In the genomic region with DNA sequence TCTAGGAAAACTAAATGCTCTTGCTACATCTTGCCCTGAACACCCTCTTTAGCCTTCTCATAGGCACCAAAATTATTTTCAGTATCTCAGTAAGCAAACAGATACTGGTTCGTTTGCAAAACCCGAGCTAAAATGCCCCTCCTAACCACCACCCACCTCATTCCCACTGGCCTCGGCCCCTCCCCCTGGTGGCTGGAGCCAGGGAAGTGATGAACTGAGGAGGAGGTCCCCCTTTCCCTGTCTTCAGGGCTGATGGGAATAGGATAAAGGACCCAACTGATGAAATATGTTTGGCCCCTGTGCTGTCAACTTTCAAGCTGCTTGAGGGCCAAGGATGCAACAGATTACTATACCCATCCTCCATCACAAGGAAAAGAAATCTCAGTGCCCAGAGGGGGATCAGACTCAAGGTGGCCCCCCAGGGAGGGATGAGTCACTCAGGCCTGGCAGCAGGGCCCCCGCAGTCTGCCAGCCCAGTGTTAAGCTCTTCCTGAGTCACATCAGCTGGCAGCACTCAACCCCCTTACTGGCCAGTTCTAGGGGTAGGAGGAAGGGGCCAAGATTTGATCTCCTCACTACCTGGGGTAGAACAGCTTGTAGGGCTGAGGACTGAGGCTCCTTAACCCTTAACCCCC, we compare ENCODE assay signal across 11 cellular contexts. TPM values are rescaled to one million over a fixed set of nuclear protein-coding genes. Genes with fewer than 3 reads are reported as not detected.
A peak's percentile ranks its signal among the peaks of the same experiment; 100 is the strongest.
DNase-seq lines count a peak whose midpoint lies in the region; ATAC-seq and TF ChIP-seq lines count a peak whose summit lies in the region.
"Had no signal": no experiment of that assay in that cellular context is flagged by ENCODE, and none has a peak within 500 bp of the region (broad histone marks: within the 10 kb centered on the region; RNA-seq: fewer than 3 reads in every experiment).

No MANE protein-coding gene starts in this region.

- H3K56ac ChIP-seq in IMR-90 (ENCODE audit: extremely low read depth, insufficient read depth, low read length), result no peak overlapping the region

- no peak overlapping the region for H2BK20ac ChIP-seq in IMR-90 (ENCODE audit: low read depth, low read length)

- in situ Hi-C loops in IMR-90 (cut with MboI; ENCODE audit: low sequenced_read_pairs) (no loop called here), brain microvascular endothelial cell (cut with HindIII; ENCODE audit: low pct_ligation_motif_present, low sequenced_read_pairs) (no loop called here)

- H3K14ac ChIP-seq in IMR-90 (replicated peaks; ENCODE audit: low read depth, low read length), result peak overlapping the region; percentile 75

- no peak overlapping the region for H2BK120ac ChIP-seq in IMR-90 (ENCODE audit: low read depth, low read length)

- H4K8ac ChIP-seq in IMR-90 (ENCODE audit: low read depth in 2 of 2, low read length in 2 of 2), result no peak overlapping the region; a peak in 1 of 4 replicates

- POLR2A ChIA-PET in IMR-90 (lab: Charles Lee; ENCODE audit: unreplicated experiment), result interaction anchor here (0.6 kb wide), 1 partner anchor 113 kb away, joined by 3 read pairs; no protein-coding TSS in a partner anchor

- peaks cover 42% of the 10 kb centered on the region for H4K20me1 ChIP-seq in IMR-90 (ENCODE audit: insufficient read depth, low read length)

- CTCF ChIA-PET in IMR-90 (lab: Yijun Ruan, JAX), result interaction anchor here (0.5 to 1.1 kb wide), 2 partner anchors 35 to 79 kb away, joined by 3 to 4 read pairs; a partner anchor contains a TSS

- no peak overlapping the region for H3K18ac ChIP-seq in IMR-90 (ENCODE audit: low read depth, low read length)

- H3K9me3 ChIP-seq in IMR-90 (ENCODE audit: control insufficient read depth, insufficient read depth, low read length) (no peaks in the 10 kb centered on the region), muscle layer of colon (ENCODE audit: low read length) (no peaks in the 10 kb centered on the region), WERI-Rb-1 (ENCODE audit: severe bottlenecking) (no peaks in the 10 kb centered on the region)

- H3K9ac ChIP-seq in IMR-90 (ENCODE audit: low read depth, low read length) (peak overlapping the region; percentile 96), muscle layer of colon (ENCODE audit: low read length) (peak overlapping the region; percentile 92)

- TF ChIP-seq CTCF in IMR-90 (conservative IDR thresholded peaks at IDR 0.05; ENCODE audit: low read depth, low read length) (no peak), brain microvascular endothelial cell (IDR thresholded peaks at IDR 0.05; ENCODE audit: low read depth, low read length, missing control alignments) (peak; percentile 50), WERI-Rb-1 (IDR thresholded peaks at IDR 0.05; ENCODE audit: low read depth, low read length) (no peak)

- H3K27ac ChIP-seq in IMR-90 (ENCODE audit: insufficient read depth, low read length) (peak overlapping the region; percentile 30), brain microvascular endothelial cell (no peak overlapping the region), muscle layer of colon (ENCODE audit: low read depth, low read length) (no peak overlapping the region), WERI-Rb-1 (no peak overlapping the region)

- no peak overlapping the region for H2BK15ac ChIP-seq in IMR-90 (ENCODE audit: low read depth, low read length)

- peaks cover 52% of the 10 kb centered on the region for H3K36me3 ChIP-seq in IMR-90 (ENCODE audit: control insufficient read depth, insufficient read depth, low read length)
- peaks cover 50% of the 10 kb centered on the region for H3K36me3 ChIP-seq in brain microvascular endothelial cell (replicated peaks)
- peaks cover 55% of the 10 kb centered on the region for H3K36me3 ChIP-seq in muscle layer of colon (ENCODE audit: insufficient read depth, low read length)
- H3K36me3 ChIP-seq in WERI-Rb-1, result peaks cover 54% of the 10 kb centered on the region

- peak overlapping the region; percentile 83 for H2AK5ac ChIP-seq in IMR-90 (ENCODE audit: low read depth, low read length)

- no peak overlapping the region; the same call in 1 of the 2 replicates for H4K91ac ChIP-seq in IMR-90 (ENCODE audit: insufficient read depth, low read depth, low read length)

- H2BK5ac ChIP-seq in IMR-90 (ENCODE audit: low read depth, low read length, poor library complexity, severe bottlenecking), result peak overlapping the region; percentile 55

- peak overlapping the region; percentile 94; the same call in 1 of the 2 replicates for H3K23ac ChIP-seq in IMR-90 (ENCODE audit: low read depth, low read length)

- H3K27me3 ChIP-seq in IMR-90 (ENCODE audit: control insufficient read depth, insufficient read depth, low read length) (no peaks in the 10 kb centered on the region), brain microvascular endothelial cell (replicated peaks) (no peaks in the 10 kb centered on the region), muscle layer of colon (ENCODE audit: control insufficient read depth in 1 of 2, insufficient read depth in 2 of 2, low read length in 2 of 2) (no peaks in the 10 kb centered on the region), WERI-Rb-1 (ENCODE audit: insufficient read depth, low read depth, severe bottlenecking) (no peaks in the 10 kb centered on the region)

- no peak overlapping the region for H4K5ac ChIP-seq in IMR-90 (ENCODE audit: low read depth, low read length)

- intact Hi-C loops in IMR-90 (cut with micrococcal nuclease), result loop anchor here (1.0 kb wide), 1 partner anchor 63 kb away; no protein-coding TSS in a partner anchor

- H2AK9ac ChIP-seq in IMR-90 (replicated peaks; ENCODE audit: low read depth, low read length, poor library complexity), result peak overlapping the region; percentile 97

- H3K4me2 ChIP-seq in IMR-90 (ENCODE audit: low read depth, low read length), result peak overlapping the region; percentile 92

- H3K4ac ChIP-seq in IMR-90 (ENCODE audit: low read depth, low read length), result peak overlapping the region; percentile 83; the same call in 1 of the 2 replicates

- H3K79me1 ChIP-seq in IMR-90 (ENCODE audit: low read depth in 1 of 2, low read length in 2 of 2), result peaks cover 41 to 63% of the 10 kb centered on the region in 2 experiments

- DNase-seq in AG20443 (ENCODE audit: low spot score) (peak; percentile 44), IMR-90 (peak; percentile 46), brain microvascular endothelial cell (no peak), SIG-M5 treated with dmso at 0.1 percent for 504 hours (lab: John Stamatoyannopoulos, UW; ENCODE audit: unreplicated experiment) (no peak), WERI-Rb-1 (no peak), HT-29 (ENCODE audit: low spot score) (no peak)
- DNase-seq in stimulated activated CD4-positive, alpha-beta T cell treated with anti-CD3 and anti-CD28 coated beads, Interleukin-4, amount 100 ng/mL, for 1 hour, result no peak
- DNase-seq: activated CD8-positive, alpha-beta memory T cell treated with anti-CD3 and anti-CD28 coated beads, Interleukin-2, amount 50 U/mL, for 48 hours; NCI-H1092 had no signal

- peak; percentile 5 for ATAC-seq in IMR-90 (ENCODE audit: low read depth)

- no TSS peak for BruUV-seq in IMR-90 (replicated peaks; lab: Mats Ljungman, UMichigan)

- no CpG with 5 or more reads among the region's 4 CpGs for WGBS in IMR-90 (ENCODE audit: extremely low coverage in 2 of 2, insufficient read length in 1 of 2), 2 experiments

- H3K4me3 ChIP-seq in IMR-90 (ENCODE audit: insufficient read depth, low read depth, low read length) (peak overlapping the region; percentile 94; the same call in 1 of the 2 replicates), brain microvascular endothelial cell (ENCODE audit: low read depth, low read length) (peak overlapping the region; percentile 83), muscle layer of colon (ENCODE audit: low read depth in 1 of 2, low read length in 2 of 2) (peak overlapping the region in 1 of 2 donors; percentile 78), WERI-Rb-1 (ENCODE audit: low read depth, low read length) (no peak overlapping the region)

- no peak for TF ChIP-seq POLR2A in IMR-90 (IDR thresholded peaks at IDR 0.05; ENCODE audit: low read depth, low read length)

- H3K4me1 ChIP-seq in IMR-90 (ENCODE audit: control insufficient read depth, insufficient read depth, low read length) (peaks cover 16% of the 10 kb centered on the region), muscle layer of colon (ENCODE audit: insufficient read depth, low read length) (peaks cover 23% of the 10 kb centered on the region)

- peaks cover 26% of the 10 kb centered on the region for H3K9me1 ChIP-seq in IMR-90 (ENCODE audit: insufficient read depth, low read length)

- H2AFZ ChIP-seq in IMR-90 (replicated peaks; ENCODE audit: low read length, poor library complexity), result no peak overlapping the region

- TF ChIP-seq RAD21 in IMR-90 (IDR thresholded peaks at IDR 0.05; ENCODE audit: low read length), result no peak

- dilution Hi-C loops in IMR-90 (cut with HindIII; ENCODE audit: low sequenced_read_pairs, unreplicated experiment), result no loop called here

RNA-seq across cellular contexts. Expression of a gene that starts 1.7 kb away (rescaled TPM):
- 15.4 and 16.1 TPM in 2 replicates for total RNA-seq in IMR-90 (2012; rRNA removed)
- 35.9 and 36.2 TPM in 2 replicates for polyA plus RNA-seq in IMR-90 (2012; rRNA removed)
- 21.3 and 23.2 TPM in 2 replicates for polyA plus RNA-seq in IMR-90 (2012; cell fraction: cytosol; rRNA removed)
- polyA plus RNA-seq in IMR-90 (2012; cell fraction: nucleus; rRNA removed; ENCODE audit: low replicate concordance), result 93.6 and 111 TPM in 2 replicates
- total RNA-seq in HT-29 (2014; rRNA removed; shearing (Covaris generic)), result 8.1 and 13.4 TPM in 2 replicates

RNA-seq across cellular contexts. Expression of a gene that starts 10.3 kb away (rescaled TPM):
- 4.7 TPM in 2 replicates for total RNA-seq in IMR-90 (2012; rRNA removed)
- polyA plus RNA-seq in IMR-90 (2012; rRNA removed), result 10.2 and 10.8 TPM in 2 replicates
- 4.8 and 6.9 TPM in 2 replicates for polyA plus RNA-seq in IMR-90 (2012; cell fraction: cytosol; rRNA removed)
- polyA plus RNA-seq in IMR-90 (2012; cell fraction: nucleus; rRNA removed; ENCODE audit: low replicate concordance), result 45.7 and 51.7 TPM in 2 replicates
- 8.6 and 20.8 TPM in 2 replicates for total RNA-seq in HT-29 (2014; rRNA removed; shearing (Covaris generic))

RNA-seq across cellular contexts. Expression of a gene that starts 26.6 kb away (rescaled TPM):
- total RNA-seq in IMR-90 (2012; rRNA removed), result not detected in 2 replicates
- polyA plus RNA-seq in IMR-90 (2012; rRNA removed), result not detected in 2 replicates
- 0.02 TPM in 1 of 2 replicates, not detected in the other for polyA plus RNA-seq in IMR-90 (2012; cell fraction: cytosol; rRNA removed)
- polyA plus RNA-seq in IMR-90 (2012; cell fraction: nucleus; rRNA removed; ENCODE audit: low replicate concordance), result 0.77 and 0.96 TPM in 2 replicates
- 8.6 and 10.7 TPM in 2 replicates for total RNA-seq in HT-29 (2014; rRNA removed; shearing (Covaris generic))
- total RNA-seq: posterior vena cava had no signal

RNA-seq across cellular contexts. Expression of a gene that starts 32.3 kb away (rescaled TPM):
- total RNA-seq in IMR-90 (2012; rRNA removed), result 29.2 and 31.4 TPM in 2 replicates
- 37.4 and 42.5 TPM in 2 replicates for polyA plus RNA-seq in IMR-90 (2012; rRNA removed)
- 32.7 and 41.6 TPM in 2 replicates for polyA plus RNA-seq in IMR-90 (2012; cell fraction: cytosol; rRNA removed)
- polyA plus RNA-seq in IMR-90 (2012; cell fraction: nucleus; rRNA removed; ENCODE audit: low replicate concordance), result 6.7 and 10.2 TPM in 2 replicates
- total RNA-seq in HT-29 (2014; rRNA removed; shearing (Covaris generic)), result 57.1 and 69.9 TPM in 2 replicates

RNA-seq across cellular contexts. Expression of a gene that starts 34.7 kb away (rescaled TPM):
- 191 and 272 TPM in 2 replicates for total RNA-seq in IMR-90 (2012; rRNA removed)
- 112 and 125 TPM in 2 replicates for polyA plus RNA-seq in IMR-90 (2012; rRNA removed)
- 83.1 and 122 TPM in 2 replicates for polyA plus RNA-seq in IMR-90 (2012; cell fraction: cytosol; rRNA removed)
- 45.0 and 90.2 TPM in 2 replicates for polyA plus RNA-seq in IMR-90 (2012; cell fraction: nucleus; rRNA removed; ENCODE audit: low replicate concordance)
- total RNA-seq in HT-29 (2014; rRNA removed; shearing (Covaris generic)), result 94.3 and 103 TPM in 2 replicates

Comparison
In these comparisons a context has a peak if more than half of its experiments do, and no peak if none do; other contexts are left out.
1. DNase-seq: peak in AG20443 (single experiment) and IMR-90 (single experiment); none in brain microvascular endothelial cell (single experiment), stimulated activated CD4-positive, alpha-beta T cell treated with anti-CD3 and anti-CD28 coated beads, Interleukin-4, amount 100 ng/mL, for 1 hour (single experiment), SIG-M5 treated with dmso at 0.1 percent for 504 hours (single experiment), WERI-Rb-1 (single experiment) and HT-29 (single experiment).